In the genomic region with DNA sequence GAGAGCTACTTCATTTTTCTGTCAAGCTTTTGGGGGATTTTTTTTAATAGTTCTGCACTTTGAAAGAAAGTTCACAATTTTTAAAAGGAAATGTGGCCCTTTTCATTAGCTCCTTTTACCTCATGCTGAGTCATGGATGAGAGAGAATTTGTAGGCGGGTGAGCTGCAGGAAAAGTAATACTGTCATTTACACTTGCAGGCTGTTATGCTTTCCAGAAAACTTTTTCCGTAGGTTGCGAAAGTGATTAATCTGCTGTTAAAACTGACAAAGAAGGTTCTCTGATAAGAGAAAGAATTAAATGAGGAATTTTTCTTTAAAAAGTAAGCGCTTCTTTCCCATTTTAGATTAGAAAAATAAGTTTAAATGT, we compare ENCODE assay signal across 9 cellular contexts.
DNase-seq lines count a peak whose midpoint lies in the region; ATAC-seq, FAIRE-seq and TF ChIP-seq lines count a peak whose summit lies in the region.
"Had no signal": no experiment of that assay in that cellular context is flagged by ENCODE, and none has a peak within 500 bp of the region (broad histone marks: within the 10 kb centered on the region; RNA-seq: fewer than 3 reads in every experiment).

No MANE protein-coding gene starts in this region.

- no peaks in the 10 kb centered on the region for H3K36me3 ChIP-seq in keratinocyte (ENCODE audit: control insufficient read depth in 2 of 2, extremely low read depth in 1 of 2, insufficient read depth in 2 of 2, low read length in 2 of 2)
- no peaks in the 10 kb centered on the region for H3K36me3 ChIP-seq in thoracic aorta

- H3K9me3 Mint-ChIP-seq in activated T-cell treated with anti-CD3 and anti-CD28 coated beads, Interleukin-2, amount 50 U/mL, for 4 hours: no peaks in the 10 kb centered on the region
- no peaks in the 10 kb centered on the region for H3K9me3 Mint-ChIP-seq in activated T-cell treated with anti-CD3 and anti-CD28 coated beads, Interleukin-2, amount 50 U/mL, for 24 hours
- H3K9me3 Mint-ChIP-seq in activated naive CD8-positive, alpha-beta T cell treated with anti-CD3 and anti-CD28 coated beads, Interleukin-2, amount 10 ng/mL, durations not matched to agents 7 days and 5 days: no peaks in the 10 kb centered on the region
- H3K9me3 Mint-ChIP-seq: CD8-positive, alpha-beta memory T cell had no signal

- no peak overlapping the region for H2AFZ ChIP-seq in keratinocyte (ENCODE audit: control insufficient read depth, low read length)

- H3K4me2 ChIP-seq in keratinocyte (ENCODE audit: control insufficient read depth, extremely low read depth, insufficient read depth, low read depth, low read length): peak overlapping the region; percentile 88

- H3K4me3 ChIP-seq in keratinocyte (ENCODE audit: control insufficient read depth in 2 of 3, extremely low read depth in 1 of 3, insufficient read depth in 2 of 3, low read depth in 1 of 3, low read length in 3 of 3): peak overlapping the region; percentile 5 to 69 (median 66)
- H3K4me3 ChIP-seq in thoracic aorta: peak overlapping the region; percentile 9

- H3K27ac ChIP-seq in keratinocyte (ENCODE audit: control insufficient read depth, insufficient read depth, low read length): peak overlapping the region; percentile 78
- peak overlapping the region; percentile 36 to 77 for H3K27ac ChIP-seq in thoracic aorta
- no peak overlapping the region for H3K27ac ChIP-seq in substantia nigra (ENCODE audit: low read depth, low read length, poor library complexity, severe bottlenecking)

- no peak for DNase-seq in activated T-cell treated with anti-CD3 and anti-CD28 coated beads, Interleukin-2, amount 50 U/mL, for 4 hours
- no peak for DNase-seq in activated T-cell treated with anti-CD3 and anti-CD28 coated beads, Interleukin-2, amount 50 U/mL, for 24 hours
- DNase-seq in activated naive CD8-positive, alpha-beta T cell treated with anti-CD3 and anti-CD28 coated beads, Interleukin-2, amount 10 ng/mL, durations not matched to agents 7 days and 5 days: no peak
- no peak for DNase-seq in keratinocyte (ENCODE audit: low read depth, low spot score)
- DNase-seq in thoracic aorta (ENCODE audit: low spot score): no peak
- no peak for DNase-seq in substantia nigra (lab: John Stamatoyannopoulos, UW)
- DNase-seq in NCI-H1930 (lab: John Stamatoyannopoulos, UW): no peak
- DNase-seq: CD8-positive, alpha-beta memory T cell had no signal

- H3K27ac Mint-ChIP-seq in activated T-cell treated with anti-CD3 and anti-CD28 coated beads, Interleukin-2, amount 50 U/mL, for 24 hours: no peak overlapping the region
- H3K27ac Mint-ChIP-seq in activated naive CD8-positive, alpha-beta T cell treated with anti-CD3 and anti-CD28 coated beads, Interleukin-2, amount 10 ng/mL, durations not matched to agents 7 days and 5 days: no peak overlapping the region

- H3K9ac ChIP-seq in keratinocyte (ENCODE audit: control insufficient read depth, extremely low read depth, insufficient read depth, low read length): peak overlapping the region; percentile 26

- H3K4me1 Mint-ChIP-seq in activated T-cell treated with anti-CD3 and anti-CD28 coated beads, Interleukin-2, amount 50 U/mL, for 4 hours (ENCODE audit: low read depth): peaks cover 13% of the 10 kb centered on the region
- H3K4me1 Mint-ChIP-seq in activated T-cell treated with anti-CD3 and anti-CD28 coated beads, Interleukin-2, amount 50 U/mL, for 24 hours (ENCODE audit: low read depth): peaks cover 34% of the 10 kb centered on the region
- peaks cover 7% of the 10 kb centered on the region for H3K4me1 Mint-ChIP-seq in activated naive CD8-positive, alpha-beta T cell treated with anti-CD3 and anti-CD28 coated beads, Interleukin-2, amount 10 ng/mL, durations not matched to agents 7 days and 5 days

- no peaks in the 10 kb centered on the region for H3K27me3 Mint-ChIP-seq in activated T-cell treated with anti-CD3 and anti-CD28 coated beads, Interleukin-2, amount 50 U/mL, for 4 hours (ENCODE audit: low read depth)
- H3K27me3 Mint-ChIP-seq in activated T-cell treated with anti-CD3 and anti-CD28 coated beads, Interleukin-2, amount 50 U/mL, for 24 hours: no peaks in the 10 kb centered on the region
- H3K27me3 Mint-ChIP-seq in activated naive CD8-positive, alpha-beta T cell treated with anti-CD3 and anti-CD28 coated beads, Interleukin-2, amount 10 ng/mL, durations not matched to agents 7 days and 5 days: no peaks in the 10 kb centered on the region
- H3K27me3 Mint-ChIP-seq: CD8-positive, alpha-beta memory T cell had no signal

- no peaks in the 10 kb centered on the region for H4K20me1 ChIP-seq in keratinocyte (ENCODE audit: control insufficient read depth, extremely low read depth, insufficient read depth, low read length)

- no peaks in the 10 kb centered on the region for H3K79me2 ChIP-seq in keratinocyte (ENCODE audit: control insufficient read depth, insufficient read depth, low read length)

- H3K27me3 ChIP-seq in keratinocyte (ENCODE audit: control insufficient read depth, extremely low read depth, insufficient read depth, low read length) (no peaks in the 10 kb centered on the region), thoracic aorta (replicated peaks; ENCODE audit: insufficient read depth) (no peaks in the 10 kb centered on the region)

- H3K4me1 ChIP-seq in keratinocyte (ENCODE audit: control insufficient read depth, extremely low read depth, insufficient read depth, low read length): peaks cover 25% of the 10 kb centered on the region
- H3K4me1 ChIP-seq in thoracic aorta (ENCODE audit: control insufficient read depth in 1 of 2, low read depth in 2 of 2): peaks cover 64 to 86% of the 10 kb centered on the region in 2 donors

- H3K9me1 ChIP-seq in keratinocyte (ENCODE audit: control insufficient read depth, extremely low read depth, insufficient read depth, low read length): no peaks in the 10 kb centered on the region

- TF ChIP-seq CTCF in keratinocyte (optimal IDR thresholded peaks at IDR 0.05 in 1 of 3, IDR thresholded peaks at IDR 0.05 in 1 of 3, conservative IDR thresholded peaks at IDR 0.05 in 1 of 3; ENCODE audit: extremely low read depth in 1 of 3, insufficient read depth in 2 of 3, low read length in 3 of 3) (no peak), thoracic aorta (IDR thresholded peaks at IDR 0.05) (no peak)

- peaks cover 2% of the 10 kb centered on the region for H3K36me3 Mint-ChIP-seq in activated T-cell treated with anti-CD3 and anti-CD28 coated beads, Interleukin-2, amount 50 U/mL, for 4 hours (ENCODE audit: insufficient read depth)
- no peaks in the 10 kb centered on the region for H3K36me3 Mint-ChIP-seq in activated T-cell treated with anti-CD3 and anti-CD28 coated beads, Interleukin-2, amount 50 U/mL, for 24 hours (ENCODE audit: low read depth)
- H3K36me3 Mint-ChIP-seq in activated naive CD8-positive, alpha-beta T cell treated with anti-CD3 and anti-CD28 coated beads, Interleukin-2, amount 10 ng/mL, durations not matched to agents 7 days and 5 days: peaks cover 1% of the 10 kb centered on the region

- dilution Hi-C loops in keratinocyte (cut with MboI; ENCODE audit: extremely low pct_ligation_motif_present, low sequenced_read_pairs): no loop called here

- peak; percentile 83 for FAIRE-seq in keratinocyte (lab: Jason Lieb, UNC)

- no peak overlapping the region for H3K4me3 Mint-ChIP-seq in activated T-cell treated with anti-CD3 and anti-CD28 coated beads, Interleukin-2, amount 50 U/mL, for 4 hours
- H3K4me3 Mint-ChIP-seq in activated T-cell treated with anti-CD3 and anti-CD28 coated beads, Interleukin-2, amount 50 U/mL, for 24 hours: no peak overlapping the region
- peak overlapping the region; percentile 20 for H3K4me3 Mint-ChIP-seq in activated naive CD8-positive, alpha-beta T cell treated with anti-CD3 and anti-CD28 coated beads, Interleukin-2, amount 10 ng/mL, durations not matched to agents 7 days and 5 days

- POLR2A ChIA-PET in activated naive CD8-positive, alpha-beta T cell treated with anti-CD3 and anti-CD28 coated beads, Interleukin-2, amount 10 ng/mL, durations not matched to agents 7 days and 5 days (lab: Charles Lee): no interaction called here

- peak; percentile 71 to 72 for ATAC-seq in activated T-cell treated with anti-CD3 and anti-CD28 coated beads, Interleukin-2, amount 50 U/mL, for 4 hours
- no peak for ATAC-seq in activated naive CD8-positive, alpha-beta T cell treated with anti-CD3 and anti-CD28 coated beads, Interleukin-2, amount 10 ng/mL, durations not matched to agents 7 days and 5 days (ENCODE audit: low read depth)
- ATAC-seq in thoracic aorta (ENCODE audit: insufficient number of reproducible peaks, low FRiP score, low read depth) (no peak), HG03159 (IDR thresholded peaks at IDR 0.05; ENCODE audit: unreplicated experiment) (no peak)

- H3K9me3 ChIP-seq in keratinocyte (ENCODE audit: control insufficient read depth, low read depth, low read length): no peaks in the 10 kb centered on the region
- H3K9me3 ChIP-seq in thoracic aorta: no peaks in the 10 kb centered on the region

Comparison
In these comparisons a context has a peak if more than half of its experiments do, and no peak if none do; other contexts are left out.
1. ATAC-seq: peak in activated T-cell treated with anti-CD3 and anti-CD28 coated beads, Interleukin-2, amount 50 U/mL, for 4 hours (2 of 2); none in activated naive CD8-positive, alpha-beta T cell treated with anti-CD3 and anti-CD28 coated beads, Interleukin-2, amount 10 ng/mL, durations not matched to agents 7 days and 5 days (single experiment), thoracic aorta (single experiment) and HG03159 (single experiment).